In genomic region chr2:223797811-223798721, GRCh38 we compare ENCODE assay signal across 8 cellular contexts. TPM values are rescaled to one million over a fixed set of nuclear protein-coding genes. Genes with fewer than 3 reads are reported as not detected.
A peak's percentile ranks its signal among the peaks of the same experiment; 100 is the strongest.
DNase-seq lines count a peak whose midpoint lies in the region; ATAC-seq and TF ChIP-seq lines count a peak whose summit lies in the region.

No MANE protein-coding gene starts in this region.

- DNase-seq in ACHN (peak; percentile 64), NCI-H1092 treated with DMSO at 0.1 percent for 48 hours (lab: John Stamatoyannopoulos, UW) (peak; percentile 7), adipocyte (ENCODE audit: low read depth) (peak; percentile 76), hepatocyte (ENCODE audit: low spot score) (peak; percentile 47), suprapubic skin (ENCODE audit: low spot score in 2 of 2) (no peak)
- no peak for DNase-seq in stimulated activated CD8-positive, alpha-beta memory T cell treated with anti-CD3 and anti-CD28 coated beads, Interleukin-4, amount 100 ng/mL, for 48 hours

- no peak for TF ChIP-seq POLR2A in GM18505 (IDR thresholded peaks at IDR 0.05; ENCODE audit: borderline replicate concordance, extremely low read depth, insufficient read depth, insufficient read length)
- no peak for TF ChIP-seq POLR2A in suprapubic skin (IDR thresholded peaks at IDR 0.05)

- no peak overlapping the region for H3K4me3 ChIP-seq in adipocyte (ENCODE audit: low read length)
- H3K4me3 ChIP-seq in hepatocyte = no peak overlapping the region
- no peak overlapping the region for H3K4me3 ChIP-seq in suprapubic skin

- no peaks in the 10 kb centered on the region for H3K36me3 ChIP-seq in adipocyte (ENCODE audit: control insufficient read depth, insufficient read depth, low read length, severe bottlenecking)
- H3K36me3 ChIP-seq in hepatocyte (replicated peaks; ENCODE audit: insufficient read depth, low read depth) = no peaks in the 10 kb centered on the region
- H3K36me3 ChIP-seq in suprapubic skin = no peaks in the 10 kb centered on the region

- H3K9ac ChIP-seq in adipocyte (ENCODE audit: low read length) = no peak overlapping the region

- TF ChIP-seq EP300 in suprapubic skin (IDR thresholded peaks at IDR 0.05) = no peak

- TF ChIP-seq CTCF in hepatocyte (IDR thresholded peaks at IDR 0.05; ENCODE audit: poor library complexity) = peak; percentile 63
- peak; percentile 40 to 45 for TF ChIP-seq CTCF in suprapubic skin (IDR thresholded peaks at IDR 0.05)

- ATAC-seq in GM18505 (IDR thresholded peaks at IDR 0.05; ENCODE audit: unreplicated experiment) (peak; percentile 99), HG02763 (IDR thresholded peaks at IDR 0.05; ENCODE audit: unreplicated experiment) (peak; percentile 98)

- no peaks in the 10 kb centered on the region for H3K9me2 ChIP-seq in hepatocyte (replicated peaks; ENCODE audit: insufficient read depth)

- H4K20me1 ChIP-seq in hepatocyte (ENCODE audit: insufficient read depth, poor library complexity, severe bottlenecking) = no peaks in the 10 kb centered on the region

- peaks cover 5% of the 10 kb centered on the region for H3K4me1 ChIP-seq in adipocyte (ENCODE audit: control insufficient read depth, insufficient read depth, low read length)
- no peaks in the 10 kb centered on the region for H3K4me1 ChIP-seq in hepatocyte (ENCODE audit: insufficient read depth)
- H3K4me1 ChIP-seq in suprapubic skin = no peaks in the 10 kb centered on the region

- H3K79me2 ChIP-seq in hepatocyte = peaks cover 24% of the 10 kb centered on the region

- H3K9me3 ChIP-seq in adipocyte (ENCODE audit: control insufficient read depth, low read length) (no peaks in the 10 kb centered on the region), hepatocyte (ENCODE audit: low read depth) (no peaks in the 10 kb centered on the region), suprapubic skin (peaks cover 2% of the 10 kb centered on the region)

- in situ Hi-C loops in ACHN (cut with HindIII; ENCODE audit: low pct_ligation_motif_present, low pct_unique_long_range_greater_than_20kb, low sequenced_read_pairs) = no loop called here

- H2AFZ ChIP-seq in hepatocyte = no peak overlapping the region

- H3K27me3 ChIP-seq in adipocyte (replicated peaks; ENCODE audit: control insufficient read depth, insufficient read depth, low read length) (no peaks in the 10 kb centered on the region), hepatocyte (no peaks in the 10 kb centered on the region), suprapubic skin (no peaks in the 10 kb centered on the region)

- H3K27ac ChIP-seq in hepatocyte = peak overlapping the region; percentile 31
- no peak overlapping the region for H3K27ac ChIP-seq in suprapubic skin

- H3K4me2 ChIP-seq in hepatocyte = no peak overlapping the region

- WGBS in hepatocyte (ENCODE audit: low lambda C conversion rate, missing lambda C conversion rate) = 89% methylated on average over 4 of the region's 4 CpGs
- WGBS in suprapubic skin = 79% methylated on average over 4 of the region's 4 CpGs

RNA-seq across cellular contexts. Expression of gene AP1S3, which starts 39.3 kb away (rescaled TPM):
- 27.2 and 30.7 TPM in 2 replicates for total RNA-seq in hepatocyte
- 16.5 and 20.5 TPM in 2 replicates for polyA plus RNA-seq in hepatocyte
- 1 to 10 TPM in 3 of 4 donors, under 1 TPM in 1; 0.72 to 8.4 (median 3.1) TPM for total RNA-seq in suprapubic skin

Comparison
In these comparisons a context has a peak if more than half of its experiments do, and no peak if none do; other contexts are left out.
1. DNase-seq: peak in ACHN (single experiment), NCI-H1092 treated with DMSO at 0.1 percent for 48 hours (single experiment), adipocyte (single experiment) and hepatocyte (single experiment); none in suprapubic skin (0 of 2) and stimulated activated CD8-positive, alpha-beta memory T cell treated with anti-CD3 and anti-CD28 coated beads, Interleukin-4, amount 100 ng/mL, for 48 hours (single experiment).